10 cellular contexts compared by ENCODE assay signal in genomic region chr6:71468841-71469750, GRCh38.
DNase-seq lines count a peak whose midpoint lies in the region; FAIRE-seq and TF ChIP-seq lines count a peak whose summit lies in the region.
"Had no signal": no experiment of that assay in that cellular context is flagged by ENCODE, and none has a peak within 500 bp of the region (broad histone marks: within the 10 kb centered on the region; RNA-seq: fewer than 3 reads in every experiment).

No MANE protein-coding gene starts in this region.

- H3K36me3 Mint-ChIP-seq in astrocyte (ENCODE audit: low read depth, unreplicated experiment) = peaks cover 3% of the 10 kb centered on the region

- H3K9me3 ChIP-seq in astrocyte (ENCODE audit: insufficient read depth, low read depth, low read length) = peaks cover 7% of the 10 kb centered on the region
- peaks cover 11% of the 10 kb centered on the region for H3K9me3 ChIP-seq in suprapubic skin
- no peaks in the 10 kb centered on the region for H3K9me3 ChIP-seq in MM.1S (replicated peaks; ENCODE audit: insufficient read depth, low read length)

- H3K79me2 ChIP-seq in astrocyte (ENCODE audit: insufficient read depth, low read length) (no peaks in the 10 kb centered on the region), MM.1S (ENCODE audit: low read length) (no peaks in the 10 kb centered on the region)

- TF ChIP-seq POLR2A in suprapubic skin (IDR thresholded peaks at IDR 0.05) = no peak

- TF ChIP-seq CTCF in astrocyte (IDR thresholded peaks at IDR 0.05; ENCODE audit: insufficient read depth, low read depth, low read length) (no peak), suprapubic skin (IDR thresholded peaks at IDR 0.05) (no peak), MM.1S (IDR thresholded peaks at IDR 0.05; ENCODE audit: low read length) (no peak)

- H3F3A ChIP-seq in MM.1S (ENCODE audit: insufficient read depth, low read length) = no peaks in the 10 kb centered on the region

- H3K4me3 ChIP-seq in astrocyte (ENCODE audit: insufficient read depth, low read depth, low read length) = peak overlapping the region; percentile 51
- H3K4me3 ChIP-seq in suprapubic skin = no peak overlapping the region
- no peak overlapping the region for H3K4me3 ChIP-seq in MM.1S (ENCODE audit: low read length)

- WGBS in suprapubic skin = 58% methylated on average over 8 of the region's 8 CpGs

- H3K9me3 Mint-ChIP-seq in astrocyte (ENCODE audit: unreplicated experiment) = peaks cover 20% of the 10 kb centered on the region
- H3K9me3 Mint-ChIP-seq: activated CD4-positive, alpha-beta T cell treated with anti-CD3 and anti-CD28 coated beads, Interleukin-2, amount 10 ng/mL, durations not matched to agents 7 days and 5 days had no signal

- H3K27ac ChIP-seq in astrocyte (ENCODE audit: low read depth, low read length) (peak overlapping the region; percentile 90), suprapubic skin (peak overlapping the region; percentile 83), MM.1S (ENCODE audit: low read length) (no peak overlapping the region)

- H3K9ac ChIP-seq in astrocyte (ENCODE audit: low read length) (peak overlapping the region; percentile 74), MM.1S (ENCODE audit: low read length) (no peak overlapping the region)

- H3K9me2 ChIP-seq in MM.1S (replicated peaks; ENCODE audit: insufficient read depth, low read length) = no peaks in the 10 kb centered on the region

- peak overlapping the region; percentile 72 for H3K4me3 Mint-ChIP-seq in astrocyte (ENCODE audit: unreplicated experiment)
- H3K4me3 Mint-ChIP-seq: activated CD4-positive, alpha-beta T cell treated with anti-CD3 and anti-CD28 coated beads, Interleukin-2, amount 10 ng/mL, durations not matched to agents 7 days and 5 days had no signal

- peak overlapping the region; percentile 52 for H2AFZ ChIP-seq in astrocyte (ENCODE audit: low read depth, low read length)
- H2AFZ ChIP-seq in MM.1S (ENCODE audit: low read length) = no peak overlapping the region

- peak; percentile 98 for FAIRE-seq in astrocyte (lab: Jason Lieb, UNC)
- FAIRE-seq: colon had no signal

- no peaks in the 10 kb centered on the region for H3K27me3 Mint-ChIP-seq in astrocyte (ENCODE audit: low read depth, unreplicated experiment)

- DNase-seq in H4 (ENCODE audit: low spot score) = peak; percentile 63
- peak; percentile 98 for DNase-seq in astrocyte (ENCODE audit: low read depth)
- peak; percentile 90 for DNase-seq in iris pigment epithelial cell (ENCODE audit: low read depth)
- DNase-seq in suprapubic skin (ENCODE audit: low spot score in 2 of 2) = no peak
- no peak for DNase-seq in effector CD8-positive, alpha-beta T cell (lab: John Stamatoyannopoulos, UW)
- no peak for DNase-seq in LoVo (ENCODE audit: low spot score)
- DNase-seq in stimulated activated CD4-positive, alpha-beta T cell treated with anti-CD3 and anti-CD28 coated beads, Interleukin-4, amount 100 ng/mL, for 24 hours = no peak
- DNase-seq in MM.1S = no peak
- DNase-seq: activated CD4-positive, alpha-beta T cell treated with anti-CD3 and anti-CD28 coated beads, Interleukin-2, amount 10 ng/mL, durations not matched to agents 7 days and 5 days had no signal

- H3K4me1 Mint-ChIP-seq in astrocyte (ENCODE audit: low read depth, unreplicated experiment) = peaks cover 35% of the 10 kb centered on the region
- H3K4me1 Mint-ChIP-seq: activated CD4-positive, alpha-beta T cell treated with anti-CD3 and anti-CD28 coated beads, Interleukin-2, amount 10 ng/mL, durations not matched to agents 7 days and 5 days had no signal

- H3K27me3 ChIP-seq in astrocyte (ENCODE audit: insufficient read depth, low read length) (no peaks in the 10 kb centered on the region), suprapubic skin (no peaks in the 10 kb centered on the region), MM.1S (replicated peaks; ENCODE audit: insufficient read depth, low read length) (no peaks in the 10 kb centered on the region)

- H4K20me1 ChIP-seq in astrocyte (ENCODE audit: insufficient read depth, low read length) (no peaks in the 10 kb centered on the region), MM.1S (ENCODE audit: insufficient read depth, low read length) (no peaks in the 10 kb centered on the region)

- H3K27ac Mint-ChIP-seq in astrocyte (ENCODE audit: unreplicated experiment) = peak overlapping the region; percentile 97
- H3K27ac Mint-ChIP-seq: activated CD4-positive, alpha-beta T cell treated with anti-CD3 and anti-CD28 coated beads, Interleukin-2, amount 10 ng/mL, durations not matched to agents 7 days and 5 days had no signal

- H3K4me2 ChIP-seq in astrocyte (ENCODE audit: low read length) (peak overlapping the region; percentile 86), MM.1S (ENCODE audit: low read depth, low read length) (no peak overlapping the region)

- H3K4me1 ChIP-seq in astrocyte (ENCODE audit: insufficient read depth, low read length) (peaks cover 22% of the 10 kb centered on the region), suprapubic skin (no peaks in the 10 kb centered on the region), MM.1S (ENCODE audit: low read length) (no peaks in the 10 kb centered on the region)

- TF ChIP-seq EP300 in suprapubic skin (IDR thresholded peaks at IDR 0.05) = no peak

- H3K36me3 ChIP-seq in astrocyte (ENCODE audit: insufficient read depth, low read length) = no peaks in the 10 kb centered on the region
- H3K36me3 ChIP-seq in suprapubic skin = no peaks in the 10 kb centered on the region
- no peaks in the 10 kb centered on the region for H3K36me3 ChIP-seq in MM.1S (replicated peaks; ENCODE audit: insufficient read depth, low read length)

Comparison
In these comparisons a context has a peak if more than half of its experiments do, and no peak if none do; other contexts are left out.
1. DNase-seq: peak in H4 (single experiment), astrocyte (single experiment) and iris pigment epithelial cell (single experiment); none in suprapubic skin (0 of 2), effector CD8-positive, alpha-beta T cell (single experiment), LoVo (single experiment), stimulated activated CD4-positive, alpha-beta T cell treated with anti-CD3 and anti-CD28 coated beads, Interleukin-4, amount 100 ng/mL, for 24 hours (single experiment) and MM.1S (single experiment).